8 cellular contexts compared by ENCODE assay signal in the genomic region with DNA sequence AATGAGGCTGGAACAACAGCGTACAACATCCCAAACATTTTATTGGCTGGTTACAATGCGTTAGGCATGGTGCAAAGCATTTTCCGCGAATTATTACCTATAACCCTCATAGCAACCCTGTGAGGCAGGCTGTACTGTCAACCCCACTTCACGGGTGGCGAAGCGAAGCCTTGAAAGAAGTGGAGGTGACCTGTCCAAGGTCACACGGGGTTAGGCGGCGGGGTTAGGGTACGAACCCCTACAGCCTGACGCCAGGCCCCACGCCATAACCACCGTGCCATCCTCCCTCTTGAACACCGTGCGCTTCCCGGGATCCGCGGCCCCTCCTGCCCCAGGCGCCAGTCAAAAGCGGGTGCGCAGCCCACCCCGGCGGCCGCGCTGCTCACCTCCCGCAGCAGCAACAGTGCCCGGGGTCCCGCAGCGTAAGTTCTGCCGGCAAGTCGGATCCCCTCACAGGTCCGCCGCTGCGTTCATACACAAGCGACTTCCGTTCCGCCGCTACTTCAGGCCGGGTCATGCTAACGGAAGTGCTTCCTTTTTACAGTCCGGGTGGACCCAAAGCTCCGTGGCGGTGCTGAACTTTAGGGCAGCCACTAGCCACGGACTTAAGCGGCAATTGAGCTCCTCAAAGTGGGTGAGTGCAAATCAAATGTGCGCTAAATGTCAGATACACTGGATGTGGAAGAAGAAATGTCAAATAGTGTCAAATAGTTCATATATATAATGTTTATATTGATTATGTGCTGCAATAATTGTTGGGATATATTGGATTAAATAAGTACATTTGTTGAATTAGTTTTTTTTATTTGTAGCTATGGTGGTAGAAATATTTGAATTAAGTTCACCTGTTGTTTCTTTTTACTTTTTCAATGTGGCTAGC. TPM values are rescaled to one million over a fixed set of nuclear protein-coding genes. Genes with fewer than 3 reads are reported as not detected.
DNase-seq lines count a peak whose midpoint lies in the region; ATAC-seq and TF ChIP-seq lines count a peak whose summit lies in the region.

A gene with protein sequence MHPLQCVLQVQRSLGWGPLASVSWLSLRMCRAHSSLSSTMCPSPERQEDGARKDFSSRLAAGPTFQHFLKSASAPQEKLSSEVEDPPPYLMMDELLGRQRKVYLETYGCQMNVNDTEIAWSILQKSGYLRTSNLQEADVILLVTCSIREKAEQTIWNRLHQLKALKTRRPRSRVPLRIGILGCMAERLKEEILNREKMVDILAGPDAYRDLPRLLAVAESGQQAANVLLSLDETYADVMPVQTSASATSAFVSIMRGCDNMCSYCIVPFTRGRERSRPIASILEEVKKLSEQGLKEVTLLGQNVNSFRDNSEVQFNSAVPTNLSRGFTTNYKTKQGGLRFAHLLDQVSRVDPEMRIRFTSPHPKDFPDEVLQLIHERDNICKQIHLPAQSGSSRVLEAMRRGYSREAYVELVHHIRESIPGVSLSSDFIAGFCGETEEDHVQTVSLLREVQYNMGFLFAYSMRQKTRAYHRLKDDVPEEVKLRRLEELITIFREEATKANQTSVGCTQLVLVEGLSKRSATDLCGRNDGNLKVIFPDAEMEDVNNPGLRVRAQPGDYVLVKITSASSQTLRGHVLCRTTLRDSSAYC (minus strand): TSS at position 478 of the 880 bp plus-strand sequence. CDS start 4,455 bp downstream, outside the sequence.

- no peak for TF ChIP-seq CTCF in kidney epithelial cell (IDR thresholded peaks at IDR 0.05; ENCODE audit: insufficient read depth, low read length, poor library complexity, severe bottlenecking)

- DNase-seq in ACHN (peak; percentile 88), NCI-H460 (ENCODE audit: extremely low read depth, low read depth) (peak; percentile 86), cerebellum (ENCODE audit: low spot score) (peak; percentile 77), kidney epithelial cell (ENCODE audit: low read depth) (peak; percentile 52)
- DNase-seq in activated CD4-positive, alpha-beta T cell treated with anti-CD3 and anti-CD28 coated beads for 1 hour, result peak; percentile 76
- peak; percentile 66 for DNase-seq in stimulated activated CD4-positive, alpha-beta T cell treated with anti-CD3 and anti-CD28 coated beads, Interleukin-15, amount 100 ng/mL, for 1 hour (ENCODE audit: low read depth in 1 of 2, low spot score in 1 of 2)

- H3K4me3 ChIP-seq in kidney epithelial cell (ENCODE audit: low read depth, low read length), result peak within 1 kb of the TSS; percentile 78

- in situ Hi-C loops in ACHN (cut with HindIII; ENCODE audit: low pct_ligation_motif_present, low pct_unique_long_range_greater_than_20kb, low sequenced_read_pairs), result no loop called here

- no peaks in the 10 kb centered on the region for H3K27me3 ChIP-seq in kidney epithelial cell (ENCODE audit: control insufficient read depth, insufficient read depth, low read length)

- ATAC-seq in GM18907 (IDR thresholded peaks at IDR 0.05; ENCODE audit: unreplicated experiment) (peak; percentile 85), HG03354 (IDR thresholded peaks at IDR 0.05; ENCODE audit: poor library complexity, severe bottlenecking, unreplicated experiment) (peak; percentile 91)

- H3K36me3 ChIP-seq in kidney epithelial cell (ENCODE audit: control insufficient read depth, insufficient read depth, low read length), result no peaks in the 10 kb centered on the region

RNA-seq across cellular contexts. Expression of the gene that starts here (rescaled TPM):
- 31.9 and 34.9 TPM in 2 replicates for total RNA-seq in NCI-H460 (2014; rRNA removed; shearing (Covaris generic))
- polyA plus RNA-seq in NCI-H460 (2014; cell fraction: nucleus; rRNA removed), result 56.1 and 56.4 TPM in 2 replicates
- 28.4 TPM for total RNA-seq in cerebellum
- total RNA-seq in kidney epithelial cell, result 25.3 and 39.4 TPM in 2 replicates

Comparison
In these comparisons a context has a peak if more than half of its experiments do, and no peak if none do; other contexts are left out.
1. Peak in every context shown above with its lines: DNase-seq, ATAC-seq and H3K4me3 ChIP-seq.